1 cellular context compared by ENCODE assay signal in the genomic region with DNA sequence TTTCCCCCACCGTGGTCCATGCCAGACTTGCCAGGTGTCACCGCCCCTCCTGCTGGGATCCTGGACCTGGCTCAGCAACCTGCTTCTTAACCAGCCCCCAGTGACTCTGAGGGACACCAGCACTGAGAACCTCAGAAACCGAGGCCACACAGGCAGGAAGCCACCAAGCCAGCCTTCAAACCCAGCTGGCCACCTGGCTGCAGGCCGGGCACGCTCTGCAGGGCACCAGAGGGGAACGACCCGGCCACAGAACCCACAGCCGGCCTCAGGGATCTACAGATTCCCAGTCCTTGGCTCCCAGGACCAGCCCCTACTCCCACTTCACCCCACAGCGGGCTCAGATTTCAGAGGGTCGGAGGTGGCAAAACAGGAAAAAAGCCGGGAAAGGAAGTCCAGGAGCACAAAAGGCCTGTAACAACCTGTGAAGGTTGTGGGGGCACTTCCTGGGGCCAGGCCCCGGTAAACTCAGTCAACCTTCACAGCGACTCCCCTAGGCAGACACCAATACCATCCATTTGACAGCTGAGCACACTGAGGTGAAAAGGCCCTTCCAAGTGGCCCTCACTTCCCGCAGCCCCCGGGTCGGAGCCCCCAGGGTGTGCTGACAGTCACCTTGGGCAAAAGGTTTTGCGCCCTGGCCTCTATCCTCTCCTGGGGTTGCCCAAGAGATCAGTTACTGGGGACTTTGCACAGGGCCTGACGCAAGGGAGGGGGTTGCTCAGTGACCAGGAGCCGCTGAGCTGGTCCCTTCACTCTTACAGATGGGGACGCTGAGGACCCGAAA.
TF ChIP-seq lines count a peak whose summit lies in the region.

No MANE protein-coding gene starts in this region.

TF ChIP-seq in HepG2, 621 proteins besides CTCF, POLR2A, EP300 and RAD21 (continued from another document and continues in another):
- TF ChIP-seq, protein P1, sequence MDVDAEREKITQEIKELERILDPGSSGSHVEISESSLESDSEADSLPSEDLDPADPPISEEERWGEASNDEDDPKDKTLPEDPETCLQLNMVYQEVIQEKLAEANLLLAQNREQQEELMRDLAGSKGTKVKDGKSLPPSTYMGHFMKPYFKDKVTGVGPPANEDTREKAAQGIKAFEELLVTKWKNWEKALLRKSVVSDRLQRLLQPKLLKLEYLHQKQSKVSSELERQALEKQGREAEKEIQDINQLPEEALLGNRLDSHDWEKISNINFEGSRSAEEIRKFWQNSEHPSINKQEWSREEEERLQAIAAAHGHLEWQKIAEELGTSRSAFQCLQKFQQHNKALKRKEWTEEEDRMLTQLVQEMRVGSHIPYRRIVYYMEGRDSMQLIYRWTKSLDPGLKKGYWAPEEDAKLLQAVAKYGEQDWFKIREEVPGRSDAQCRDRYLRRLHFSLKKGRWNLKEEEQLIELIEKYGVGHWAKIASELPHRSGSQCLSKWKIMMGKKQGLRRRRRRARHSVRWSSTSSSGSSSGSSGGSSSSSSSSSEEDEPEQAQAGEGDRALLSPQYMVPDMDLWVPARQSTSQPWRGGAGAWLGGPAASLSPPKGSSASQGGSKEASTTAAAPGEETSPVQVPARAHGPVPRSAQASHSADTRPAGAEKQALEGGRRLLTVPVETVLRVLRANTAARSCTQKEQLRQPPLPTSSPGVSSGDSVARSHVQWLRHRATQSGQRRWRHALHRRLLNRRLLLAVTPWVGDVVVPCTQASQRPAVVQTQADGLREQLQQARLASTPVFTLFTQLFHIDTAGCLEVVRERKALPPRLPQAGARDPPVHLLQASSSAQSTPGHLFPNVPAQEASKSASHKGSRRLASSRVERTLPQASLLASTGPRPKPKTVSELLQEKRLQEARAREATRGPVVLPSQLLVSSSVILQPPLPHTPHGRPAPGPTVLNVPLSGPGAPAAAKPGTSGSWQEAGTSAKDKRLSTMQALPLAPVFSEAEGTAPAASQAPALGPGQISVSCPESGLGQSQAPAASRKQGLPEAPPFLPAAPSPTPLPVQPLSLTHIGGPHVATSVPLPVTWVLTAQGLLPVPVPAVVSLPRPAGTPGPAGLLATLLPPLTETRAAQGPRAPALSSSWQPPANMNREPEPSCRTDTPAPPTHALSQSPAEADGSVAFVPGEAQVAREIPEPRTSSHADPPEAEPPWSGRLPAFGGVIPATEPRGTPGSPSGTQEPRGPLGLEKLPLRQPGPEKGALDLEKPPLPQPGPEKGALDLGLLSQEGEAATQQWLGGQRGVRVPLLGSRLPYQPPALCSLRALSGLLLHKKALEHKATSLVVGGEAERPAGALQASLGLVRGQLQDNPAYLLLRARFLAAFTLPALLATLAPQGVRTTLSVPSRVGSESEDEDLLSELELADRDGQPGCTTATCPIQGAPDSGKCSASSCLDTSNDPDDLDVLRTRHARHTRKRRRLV (CRISPR knock-in tag; IDR thresholded peaks at IDR 0.05): no peak
- TF ChIP-seq, protein P2, sequence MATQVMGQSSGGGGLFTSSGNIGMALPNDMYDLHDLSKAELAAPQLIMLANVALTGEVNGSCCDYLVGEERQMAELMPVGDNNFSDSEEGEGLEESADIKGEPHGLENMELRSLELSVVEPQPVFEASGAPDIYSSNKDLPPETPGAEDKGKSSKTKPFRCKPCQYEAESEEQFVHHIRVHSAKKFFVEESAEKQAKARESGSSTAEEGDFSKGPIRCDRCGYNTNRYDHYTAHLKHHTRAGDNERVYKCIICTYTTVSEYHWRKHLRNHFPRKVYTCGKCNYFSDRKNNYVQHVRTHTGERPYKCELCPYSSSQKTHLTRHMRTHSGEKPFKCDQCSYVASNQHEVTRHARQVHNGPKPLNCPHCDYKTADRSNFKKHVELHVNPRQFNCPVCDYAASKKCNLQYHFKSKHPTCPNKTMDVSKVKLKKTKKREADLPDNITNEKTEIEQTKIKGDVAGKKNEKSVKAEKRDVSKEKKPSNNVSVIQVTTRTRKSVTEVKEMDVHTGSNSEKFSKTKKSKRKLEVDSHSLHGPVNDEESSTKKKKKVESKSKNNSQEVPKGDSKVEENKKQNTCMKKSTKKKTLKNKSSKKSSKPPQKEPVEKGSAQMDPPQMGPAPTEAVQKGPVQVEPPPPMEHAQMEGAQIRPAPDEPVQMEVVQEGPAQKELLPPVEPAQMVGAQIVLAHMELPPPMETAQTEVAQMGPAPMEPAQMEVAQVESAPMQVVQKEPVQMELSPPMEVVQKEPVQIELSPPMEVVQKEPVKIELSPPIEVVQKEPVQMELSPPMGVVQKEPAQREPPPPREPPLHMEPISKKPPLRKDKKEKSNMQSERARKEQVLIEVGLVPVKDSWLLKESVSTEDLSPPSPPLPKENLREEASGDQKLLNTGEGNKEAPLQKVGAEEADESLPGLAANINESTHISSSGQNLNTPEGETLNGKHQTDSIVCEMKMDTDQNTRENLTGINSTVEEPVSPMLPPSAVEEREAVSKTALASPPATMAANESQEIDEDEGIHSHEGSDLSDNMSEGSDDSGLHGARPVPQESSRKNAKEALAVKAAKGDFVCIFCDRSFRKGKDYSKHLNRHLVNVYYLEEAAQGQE (IDR thresholded peaks at IDR 0.05; ENCODE audit: borderline replicate concordance in 1 of 2, low read depth in 1 of 2, low read length in 2 of 2): no peak
- TF ChIP-seq GTF2F1 (IDR thresholded peaks at IDR 0.05; ENCODE audit: low read length) (no peak), SOX6 (IDR thresholded peaks at IDR 0.05) (no peak), SOX6 (CRISPR knock-in tag; IDR thresholded peaks at IDR 0.05) (no peak; the same call in 1 of the 2 replicates), HOXA3 (CRISPR knock-in tag; IDR thresholded peaks at IDR 0.05) (peak; percentile 51; the same call in 1 of the 2 replicates), PCBP1 (IDR thresholded peaks at IDR 0.05; ENCODE audit: borderline replicate concordance, low read depth, low read length) (no peak), BORCS8-MEF2B (CRISPR knock-in tag; IDR thresholded peaks at IDR 0.05) (no peak), NCOA5 (CRISPR knock-in tag; IDR thresholded peaks at IDR 0.05) (no peak), HOXA5 (CRISPR knock-in tag; IDR thresholded peaks at IDR 0.05) (no peak), TBX2 (CRISPR knock-in tag; IDR thresholded peaks at IDR 0.05; ENCODE audit: borderline replicate concordance) (peak; percentile 79; the same call in 1 of the 2 replicates), ZNF138 (CRISPR knock-in tag; IDR thresholded peaks at IDR 0.05; ENCODE audit: low read depth) (no peak), RFX1 (IDR thresholded peaks at IDR 0.05) (no peak), SRY (CRISPR knock-in tag; IDR thresholded peaks at IDR 0.05) (peak; percentile 61; the same call in 1 of the 2 replicates), GTF3A (CRISPR knock-in tag; conservative IDR thresholded peaks at IDR 0.05) (no peak), ZNF12 (CRISPR knock-in tag; IDR thresholded peaks at IDR 0.05) (no peak), ZNF235 (CRISPR knock-in tag; IDR thresholded peaks at IDR 0.05; ENCODE audit: borderline replicate concordance) (no peak), FOXK2 (IDR thresholded peaks at IDR 0.05) (no peak), CENPT (CRISPR knock-in tag; IDR thresholded peaks at IDR 0.05; ENCODE audit: low read depth) (no peak), ZNF777 (CRISPR knock-in tag; IDR thresholded peaks at IDR 0.05) (no peak), ELF3 (CRISPR knock-in tag; IDR thresholded peaks at IDR 0.05) (peak; percentile 59; the same call in 1 of the 2 replicates), ZNF83 (CRISPR knock-in tag; IDR thresholded peaks at IDR 0.05; ENCODE audit: borderline replicate concordance) (no peak), SRSF9 (IDR thresholded peaks at IDR 0.05; ENCODE audit: borderline replicate concordance, insufficient read depth, low read depth, low read length, poor library complexity, severe bottlenecking) (no peak), SKI (IDR thresholded peaks at IDR 0.05; ENCODE audit: partially characterized antibody) (peak; percentile 18), AGO2 (optimal IDR thresholded peaks at IDR 0.05; ENCODE audit: low read depth, low read length) (no peak)
- TF ChIP-seq, protein P3, sequence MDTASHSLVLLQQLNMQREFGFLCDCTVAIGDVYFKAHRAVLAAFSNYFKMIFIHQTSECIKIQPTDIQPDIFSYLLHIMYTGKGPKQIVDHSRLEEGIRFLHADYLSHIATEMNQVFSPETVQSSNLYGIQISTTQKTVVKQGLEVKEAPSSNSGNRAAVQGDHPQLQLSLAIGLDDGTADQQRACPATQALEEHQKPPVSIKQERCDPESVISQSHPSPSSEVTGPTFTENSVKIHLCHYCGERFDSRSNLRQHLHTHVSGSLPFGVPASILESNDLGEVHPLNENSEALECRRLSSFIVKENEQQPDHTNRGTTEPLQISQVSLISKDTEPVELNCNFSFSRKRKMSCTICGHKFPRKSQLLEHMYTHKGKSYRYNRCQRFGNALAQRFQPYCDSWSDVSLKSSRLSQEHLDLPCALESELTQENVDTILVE (CRISPR knock-in tag; IDR thresholded peaks at IDR 0.05): no peak
- TF ChIP-seq, protein P4, sequence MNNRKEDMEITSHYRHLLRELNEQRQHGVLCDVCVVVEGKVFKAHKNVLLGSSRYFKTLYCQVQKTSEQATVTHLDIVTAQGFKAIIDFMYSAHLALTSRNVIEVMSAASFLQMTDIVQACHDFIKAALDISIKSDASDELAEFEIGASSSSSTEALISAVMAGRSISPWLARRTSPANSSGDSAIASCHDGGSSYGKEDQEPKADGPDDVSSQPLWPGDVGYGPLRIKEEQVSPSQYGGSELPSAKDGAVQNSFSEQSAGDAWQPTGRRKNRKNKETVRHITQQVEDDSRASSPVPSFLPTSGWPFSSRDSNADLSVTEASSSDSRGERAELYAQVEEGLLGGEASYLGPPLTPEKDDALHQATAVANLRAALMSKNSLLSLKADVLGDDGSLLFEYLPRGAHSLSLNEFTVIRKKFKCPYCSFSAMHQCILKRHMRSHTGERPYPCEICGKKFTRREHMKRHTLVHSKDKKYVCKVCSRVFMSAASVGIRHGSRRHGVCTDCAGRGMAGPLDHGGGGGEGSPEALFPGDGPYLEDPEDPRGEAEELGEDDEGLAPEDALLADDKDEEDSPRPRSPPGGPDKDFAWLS (CRISPR knock-in tag; IDR thresholded peaks at IDR 0.05; ENCODE audit: borderline replicate concordance): 0 out of 2 replicates have a peak, but pooled peaks have one; percentile 73
- TF ChIP-seq, protein P5, sequence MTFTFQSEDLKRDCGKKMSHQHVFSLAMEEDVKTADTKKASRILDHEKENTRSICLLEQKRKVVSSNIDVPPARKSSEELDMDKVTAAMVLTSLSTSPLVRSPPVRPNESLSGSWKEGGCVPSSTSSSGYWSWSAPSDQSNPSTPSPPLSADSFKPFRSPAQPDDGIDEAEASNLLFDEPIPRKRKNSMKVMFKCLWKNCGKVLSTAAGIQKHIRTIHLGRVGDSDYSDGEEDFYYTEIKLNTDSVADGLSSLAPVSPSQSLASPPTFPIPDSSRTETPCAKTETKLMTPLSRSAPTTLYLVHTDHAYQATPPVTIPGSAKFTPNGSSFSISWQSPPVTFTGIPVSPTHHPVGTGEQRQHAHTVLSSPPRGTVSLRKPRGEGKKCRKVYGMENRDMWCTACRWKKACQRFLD (CRISPR knock-in tag; IDR thresholded peaks at IDR 0.05; ENCODE audit: borderline replicate concordance): peak; percentile 31; the same call in 1 of the 2 replicates
- TF ChIP-seq, protein P6, sequence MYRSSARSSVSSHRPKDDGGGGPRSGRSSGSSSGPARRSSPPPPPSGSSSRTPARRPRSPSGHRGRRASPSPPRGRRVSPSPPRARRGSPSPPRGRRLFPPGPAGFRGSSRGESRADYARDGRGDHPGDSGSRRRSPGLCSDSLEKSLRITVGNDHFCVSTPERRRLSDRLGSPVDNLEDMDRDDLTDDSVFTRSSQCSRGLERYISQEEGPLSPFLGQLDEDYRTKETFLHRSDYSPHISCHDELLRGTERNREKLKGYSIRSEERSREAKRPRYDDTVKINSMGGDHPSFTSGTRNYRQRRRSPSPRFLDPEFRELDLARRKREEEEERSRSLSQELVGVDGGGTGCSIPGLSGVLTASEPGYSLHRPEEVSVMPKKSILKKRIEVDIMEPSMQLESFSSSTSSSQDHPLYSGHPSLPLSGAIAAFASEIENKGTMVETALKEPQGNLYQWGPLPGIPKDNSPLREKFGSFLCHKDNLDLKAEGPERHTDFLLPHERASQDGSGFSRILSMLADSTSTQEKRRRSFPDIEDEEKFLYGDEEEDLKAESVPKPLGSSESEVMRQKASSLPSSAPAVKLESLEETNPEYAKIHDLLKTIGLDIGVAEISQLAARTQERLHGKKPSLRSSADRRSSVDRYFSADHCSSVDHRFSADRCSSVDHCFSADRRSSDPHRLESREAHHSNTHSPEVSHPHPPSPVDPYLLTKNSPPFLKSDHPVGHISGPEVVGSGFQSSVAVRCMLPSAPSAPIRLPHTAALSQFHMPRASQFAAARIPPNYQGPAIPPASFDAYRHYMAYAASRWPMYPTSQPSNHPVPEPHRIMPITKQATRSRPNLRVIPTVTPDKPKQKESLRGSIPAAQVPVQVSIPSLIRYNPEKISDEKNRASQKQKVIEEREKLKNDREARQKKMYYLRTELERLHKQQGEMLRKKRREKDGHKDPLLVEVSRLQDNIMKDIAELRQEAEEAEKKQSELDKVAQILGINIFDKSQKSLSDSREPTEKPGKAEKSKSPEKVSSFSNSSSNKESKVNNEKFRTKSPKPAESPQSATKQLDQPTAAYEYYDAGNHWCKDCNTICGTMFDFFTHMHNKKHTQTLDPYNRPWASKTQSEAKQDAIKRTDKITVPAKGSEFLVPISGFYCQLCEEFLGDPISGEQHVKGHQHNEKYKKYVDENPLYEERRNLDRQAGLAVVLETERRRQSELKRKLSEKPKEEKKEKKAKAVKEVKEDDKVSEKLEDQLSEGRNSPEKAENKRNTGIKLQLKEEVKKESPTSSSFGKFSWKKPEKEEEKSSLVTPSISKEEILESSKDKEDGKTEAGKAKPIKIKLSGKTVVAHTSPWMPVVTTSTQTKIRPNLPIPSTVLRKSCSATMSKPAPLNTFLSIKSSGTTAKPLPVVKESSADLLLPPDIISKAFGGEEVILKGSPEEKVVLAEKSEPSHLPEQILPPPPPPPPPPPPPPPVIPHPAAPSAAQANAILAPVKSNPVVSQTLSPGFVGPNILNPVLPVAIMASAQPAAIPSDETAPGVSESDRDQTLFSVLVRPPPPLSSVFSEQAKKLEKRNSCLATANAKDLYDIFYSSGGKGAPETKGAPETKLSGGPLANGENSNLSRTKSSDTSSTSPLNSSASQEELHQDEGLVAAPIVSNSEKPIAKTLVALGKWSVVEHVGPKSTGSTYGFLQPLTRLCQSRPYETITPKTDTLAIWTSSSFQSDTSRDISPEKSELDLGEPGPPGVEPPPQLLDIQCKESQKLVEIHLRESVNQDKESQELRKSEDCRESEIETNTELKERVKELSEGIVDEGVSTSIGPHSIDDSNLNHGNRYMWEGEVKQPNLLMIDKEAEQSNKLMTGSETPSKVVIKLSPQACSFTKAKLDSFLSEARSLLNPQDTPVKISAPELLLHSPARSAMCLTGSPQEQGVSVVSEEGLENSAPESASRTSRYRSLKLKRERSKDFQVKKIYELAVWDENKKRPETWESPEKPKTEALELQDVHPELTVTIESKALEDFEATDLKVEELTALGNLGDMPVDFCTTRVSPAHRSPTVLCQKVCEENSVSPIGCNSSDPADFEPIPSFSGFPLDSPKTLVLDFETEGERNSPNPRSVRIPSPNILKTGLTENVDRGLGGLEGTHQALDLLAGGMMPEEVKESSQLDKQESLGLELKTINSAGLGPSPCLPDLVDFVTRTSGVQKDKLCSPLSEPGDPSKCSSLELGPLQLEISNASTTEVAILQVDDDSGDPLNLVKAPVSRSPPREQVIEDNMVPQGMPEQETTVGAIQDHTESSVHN (CRISPR knock-in tag; IDR thresholded peaks at IDR 0.05): 0 out of 2 replicates have a peak, but pooled peaks have one; percentile 84
- TF ChIP-seq, protein P7, sequence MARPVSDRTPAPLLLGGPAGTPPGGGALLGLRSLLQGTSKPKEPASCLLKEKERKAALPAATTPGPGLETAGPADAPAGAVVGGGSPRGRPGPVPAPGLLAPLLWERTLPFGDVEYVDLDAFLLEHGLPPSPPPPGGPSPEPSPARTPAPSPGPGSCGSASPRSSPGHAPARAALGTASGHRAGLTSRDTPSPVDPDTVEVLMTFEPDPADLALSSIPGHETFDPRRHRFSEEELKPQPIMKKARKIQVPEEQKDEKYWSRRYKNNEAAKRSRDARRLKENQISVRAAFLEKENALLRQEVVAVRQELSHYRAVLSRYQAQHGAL (CRISPR knock-in tag; IDR thresholded peaks at IDR 0.05; ENCODE audit: not compliant biosample characterization): no peak
